Comparison of ENCODE assay signal across 1 cellular context in the genomic region with DNA sequence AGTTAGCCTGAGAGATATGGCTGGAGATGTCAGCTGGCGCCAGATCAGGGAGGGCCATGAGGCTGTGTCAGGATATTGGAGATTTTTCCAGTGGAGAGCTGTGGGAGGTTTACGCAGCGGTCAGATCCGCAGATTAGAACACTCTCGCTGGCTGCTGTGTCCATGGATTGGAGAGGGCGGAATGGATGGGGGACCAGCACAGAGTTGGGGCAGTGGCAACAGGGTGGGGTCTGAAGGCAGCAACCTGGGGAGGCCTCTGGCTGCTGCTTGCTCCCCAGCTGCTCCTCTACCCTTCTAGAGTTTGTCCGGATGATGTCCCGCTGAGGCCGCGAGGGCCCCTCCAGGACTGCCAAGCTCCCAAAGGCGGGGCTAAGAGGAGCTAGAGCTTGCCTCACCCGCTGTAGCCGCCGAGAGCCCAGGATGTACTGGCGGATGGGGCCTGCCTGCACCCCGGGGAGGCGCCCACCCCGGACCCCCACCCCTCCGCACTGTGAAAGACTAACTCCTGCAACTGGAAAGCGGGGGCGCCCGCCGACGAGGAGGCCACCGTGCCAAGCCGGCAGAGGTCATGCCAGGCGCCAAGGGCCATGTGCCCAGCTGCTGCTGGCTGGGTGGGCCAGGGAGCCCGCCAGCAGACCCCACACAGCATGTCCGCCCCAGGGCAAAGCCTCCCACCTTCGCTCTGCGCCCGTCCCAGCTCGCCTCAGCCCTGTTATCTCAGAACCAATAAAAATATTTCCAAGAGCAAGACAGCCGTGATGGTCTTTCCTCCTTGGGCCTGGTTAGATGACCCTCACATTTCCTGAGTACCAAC.
TF ChIP-seq lines count a peak whose summit lies in the region.

No MANE protein-coding gene starts in this region.

TF ChIP-seq in GM23338, 12 proteins besides CTCF, POLR2A, EP300 and RAD21 (continued from another document):
- no peak for TF ChIP-seq REST (IDR thresholded peaks at IDR 0.05; ENCODE audit: unreplicated experiment)
- TF ChIP-seq, protein P1, sequence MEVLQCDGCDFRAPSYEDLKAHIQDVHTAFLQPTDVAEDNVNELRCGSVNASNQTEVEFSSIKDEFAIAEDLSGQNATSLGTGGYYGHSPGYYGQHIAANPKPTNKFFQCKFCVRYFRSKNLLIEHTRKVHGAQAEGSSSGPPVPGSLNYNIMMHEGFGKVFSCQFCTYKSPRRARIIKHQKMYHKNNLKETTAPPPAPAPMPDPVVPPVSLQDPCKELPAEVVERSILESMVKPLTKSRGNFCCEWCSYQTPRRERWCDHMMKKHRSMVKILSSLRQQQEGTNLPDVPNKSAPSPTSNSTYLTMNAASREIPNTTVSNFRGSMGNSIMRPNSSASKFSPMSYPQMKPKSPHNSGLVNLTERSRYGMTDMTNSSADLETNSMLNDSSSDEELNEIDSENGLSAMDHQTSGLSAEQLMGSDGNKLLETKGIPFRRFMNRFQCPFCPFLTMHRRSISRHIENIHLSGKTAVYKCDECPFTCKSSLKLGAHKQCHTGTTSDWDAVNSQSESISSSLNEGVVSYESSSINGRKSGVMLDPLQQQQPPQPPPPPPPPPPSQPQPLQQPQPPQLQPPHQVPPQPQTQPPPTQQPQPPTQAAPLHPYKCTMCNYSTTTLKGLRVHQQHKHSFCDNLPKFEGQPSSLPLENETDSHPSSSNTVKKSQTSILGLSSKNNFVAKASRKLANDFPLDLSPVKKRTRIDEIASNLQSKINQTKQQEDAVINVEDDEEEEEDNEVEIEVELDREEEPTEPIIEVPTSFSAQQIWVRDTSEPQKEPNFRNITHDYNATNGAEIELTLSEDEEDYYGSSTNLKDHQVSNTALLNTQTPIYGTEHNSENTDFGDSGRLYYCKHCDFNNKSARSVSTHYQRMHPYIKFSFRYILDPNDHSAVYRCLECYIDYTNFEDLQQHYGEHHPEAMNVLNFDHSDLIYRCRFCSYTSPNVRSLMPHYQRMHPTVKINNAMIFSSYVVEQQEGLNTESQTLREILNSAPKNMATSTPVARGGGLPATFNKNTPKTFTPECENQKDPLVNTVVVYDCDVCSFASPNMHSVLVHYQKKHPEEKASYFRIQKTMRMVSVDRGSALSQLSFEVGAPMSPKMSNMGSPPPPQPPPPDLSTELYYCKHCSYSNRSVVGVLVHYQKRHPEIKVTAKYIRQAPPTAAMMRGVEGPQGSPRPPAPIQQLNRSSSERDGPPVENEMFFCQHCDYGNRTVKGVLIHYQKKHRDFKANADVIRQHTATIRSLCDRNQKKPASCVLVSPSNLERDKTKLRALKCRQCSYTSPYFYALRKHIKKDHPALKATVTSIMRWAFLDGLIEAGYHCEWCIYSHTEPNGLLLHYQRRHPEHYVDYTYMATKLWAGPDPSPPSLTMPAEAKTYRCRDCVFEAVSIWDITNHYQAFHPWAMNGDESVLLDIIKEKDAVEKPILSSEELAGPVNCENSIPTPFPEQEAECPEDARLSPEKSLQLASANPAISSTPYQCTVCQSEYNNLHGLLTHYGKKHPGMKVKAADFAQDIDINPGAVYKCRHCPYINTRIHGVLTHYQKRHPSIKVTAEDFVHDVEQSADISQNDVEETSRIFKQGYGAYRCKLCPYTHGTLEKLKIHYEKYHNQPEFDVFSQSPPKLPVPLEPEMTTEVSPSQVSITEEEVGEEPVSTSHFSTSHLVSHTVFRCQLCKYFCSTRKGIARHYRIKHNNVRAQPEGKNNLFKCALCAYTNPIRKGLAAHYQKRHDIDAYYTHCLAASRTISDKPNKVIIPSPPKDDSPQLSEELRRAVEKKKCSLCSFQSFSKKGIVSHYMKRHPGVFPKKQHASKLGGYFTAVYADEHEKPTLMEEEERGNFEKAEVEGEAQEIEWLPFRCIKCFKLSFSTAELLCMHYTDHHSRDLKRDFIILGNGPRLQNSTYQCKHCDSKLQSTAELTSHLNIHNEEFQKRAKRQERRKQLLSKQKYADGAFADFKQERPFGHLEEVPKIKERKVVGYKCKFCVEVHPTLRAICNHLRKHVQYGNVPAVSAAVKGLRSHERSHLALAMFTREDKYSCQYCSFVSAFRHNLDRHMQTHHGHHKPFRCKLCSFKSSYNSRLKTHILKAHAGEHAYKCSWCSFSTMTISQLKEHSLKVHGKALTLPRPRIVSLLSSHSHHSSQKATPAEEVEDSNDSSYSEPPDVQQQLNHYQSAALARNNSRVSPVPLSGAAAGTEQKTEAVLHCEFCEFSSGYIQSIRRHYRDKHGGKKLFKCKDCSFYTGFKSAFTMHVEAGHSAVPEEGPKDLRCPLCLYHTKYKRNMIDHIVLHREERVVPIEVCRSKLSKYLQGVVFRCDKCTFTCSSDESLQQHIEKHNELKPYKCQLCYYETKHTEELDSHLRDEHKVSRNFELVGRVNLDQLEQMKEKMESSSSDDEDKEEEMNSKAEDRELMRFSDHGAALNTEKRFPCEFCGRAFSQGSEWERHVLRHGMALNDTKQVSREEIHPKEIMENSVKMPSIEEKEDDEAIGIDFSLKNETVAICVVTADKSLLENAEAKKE (CRISPR knock-in tag; IDR thresholded peaks at IDR 0.05), result no peak
- TF ChIP-seq ZNF331 (CRISPR knock-in tag; IDR thresholded peaks at IDR 0.05; ENCODE audit: low read depth), result no peak
- TF ChIP-seq ZNF114 (CRISPR knock-in tag; IDR thresholded peaks at IDR 0.05), result no peak
- no peak for TF ChIP-seq EZH2 (IDR thresholded peaks at IDR 0.05; ENCODE audit: low read depth, unreplicated experiment)
